In the genomic region with DNA sequence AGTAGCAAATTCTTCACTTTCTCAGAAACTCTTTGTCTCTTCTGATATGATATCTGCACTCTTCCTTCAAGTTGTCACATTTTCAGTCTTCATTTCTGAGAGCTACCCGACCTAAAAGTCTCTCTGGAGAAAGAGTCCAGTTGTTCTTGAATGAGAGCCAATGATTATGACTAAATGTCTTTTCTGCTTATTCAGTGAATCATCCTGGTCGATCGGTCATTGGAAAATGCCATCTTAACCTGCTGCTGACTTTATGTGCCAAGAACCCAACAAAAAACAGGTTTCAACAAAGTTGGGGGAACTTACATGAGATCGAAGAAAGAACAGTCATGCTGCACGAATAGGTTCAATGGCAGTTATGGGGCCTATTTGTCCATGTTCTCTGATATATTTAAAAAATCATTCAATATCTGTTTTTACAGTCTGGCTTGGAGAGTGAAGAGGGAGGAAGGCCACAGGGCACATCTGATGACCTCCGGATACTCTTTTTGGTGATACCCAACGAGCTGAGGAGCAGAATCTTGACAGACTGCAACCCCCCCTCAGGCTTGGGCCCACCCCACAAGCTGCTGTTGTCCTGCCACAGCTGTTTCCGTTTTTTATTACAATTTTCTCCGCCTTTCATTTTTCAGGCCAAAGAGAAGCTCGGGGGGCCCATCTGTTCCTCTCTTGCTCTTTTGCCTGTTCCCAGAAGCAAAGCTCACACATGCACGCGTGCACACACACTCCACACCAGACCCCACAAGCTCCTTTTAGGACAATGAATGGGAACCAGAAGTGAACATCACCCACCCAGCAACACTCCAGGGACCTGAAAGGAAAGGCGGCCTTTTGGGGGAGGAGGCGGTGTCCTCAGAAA, we compare ENCODE assay signal across 18 cellular contexts. TPM values are rescaled to one million over a fixed set of nuclear protein-coding genes. Genes with fewer than 3 reads are reported as not detected.
A peak's percentile ranks its signal among the peaks of the same experiment; 100 is the strongest.
DNase-seq lines count a peak whose midpoint lies in the region; ATAC-seq and TF ChIP-seq lines count a peak whose summit lies in the region.
"Had no signal": no experiment of that assay in that cellular context is flagged by ENCODE, and none has a peak within 500 bp of the region (broad histone marks: within the 10 kb centered on the region; RNA-seq: fewer than 3 reads in every experiment).

No MANE protein-coding gene starts in this region.

- no peak for TF ChIP-seq CTCF in CD4-positive, alpha-beta T cell (IDR thresholded peaks at IDR 0.05)

- CTCF ChIA-PET in CD4-positive, alpha-beta T cell (lab: Charles Lee) = no interaction called here

- intact Hi-C loops in CD4-positive, alpha-beta T cell (cut with DNase I, micrococcal nuclease) = no loop called here

- no peaks in the 10 kb centered on the region for H3K36me3 Mint-ChIP-seq in CD4-positive, alpha-beta T cell (ENCODE audit: low read depth)
- H3K36me3 Mint-ChIP-seq: IgD-negative memory B cell, memory B cell had no signal

- no peaks in the 10 kb centered on the region for H3K27me3 ChIP-seq in adipocyte (replicated peaks; ENCODE audit: control insufficient read depth, insufficient read depth, low read length)
- H3K27me3 ChIP-seq in CD4-positive, alpha-beta T cell (ENCODE audit: control insufficient read depth, insufficient read depth, low read length) = no peaks in the 10 kb centered on the region
- H3K27me3 ChIP-seq: upper lobe of right lung had no signal

- no peaks in the 10 kb centered on the region for H3K9me3 ChIP-seq in adipocyte (ENCODE audit: control insufficient read depth, low read length)
- no peaks in the 10 kb centered on the region for H3K9me3 ChIP-seq in CD4-positive, alpha-beta T cell (ENCODE audit: control insufficient read depth, low read length)
- H3K9me3 ChIP-seq: upper lobe of right lung had no signal

- H3K4me3 Mint-ChIP-seq in CD4-positive, alpha-beta T cell = no peak overlapping the region
- H3K4me3 Mint-ChIP-seq: IgD-negative memory B cell, memory B cell had no signal

- H3K27ac ChIP-seq in CD4-positive, alpha-beta T cell (ENCODE audit: low read depth, low read length) = no peak overlapping the region
- H3K27ac ChIP-seq: upper lobe of right lung had no signal

- no peak for TF ChIP-seq EP300 in Ishikawa (IDR thresholded peaks at IDR 0.05; ENCODE audit: borderline replicate concordance)

- no peak overlapping the region for H3K4me3 ChIP-seq in adipocyte (ENCODE audit: low read length)
- H3K4me3 ChIP-seq: upper lobe of right lung had no signal

- H3K27me3 Mint-ChIP-seq in CD4-positive, alpha-beta T cell = peaks cover 10% of the 10 kb centered on the region

- peak; percentile 59 for DNase-seq in A172 (ENCODE audit: low spot score)
- DNase-seq in adipocyte (ENCODE audit: low read depth) = peak; percentile 70
- DNase-seq in glomerular visceral epithelial cell (ENCODE audit: extremely low spot score) = peak; percentile 63
- no peak for DNase-seq in CD4-positive, alpha-beta T cell
- DNase-seq in NCI-H146 (lab: John Stamatoyannopoulos, UW) = no peak
- DNase-seq: activated T-cell treated with anti-CD3 and anti-CD28 coated beads, Interleukin-2, amount 50 U/mL, for 48 hours; amygdala; effector memory CD4-positive, alpha-beta T cell; H7; NK-92 treated with Interleukin-12 subunit alpha and Interleukin-12 subunit beta, amount 100 ng/mL, for 24 hours; occipital lobe; upper lobe of right lung had no signal

- H3K9ac ChIP-seq in adipocyte (ENCODE audit: low read length) = no peak overlapping the region

- H3K36me3 ChIP-seq in adipocyte (ENCODE audit: control insufficient read depth, insufficient read depth, low read length, severe bottlenecking) = no peaks in the 10 kb centered on the region
- H3K36me3 ChIP-seq: upper lobe of right lung had no signal

- no peak overlapping the region for H3K27ac Mint-ChIP-seq in CD4-positive, alpha-beta T cell
- H3K27ac Mint-ChIP-seq: memory B cell had no signal

- POLR2A ChIA-PET in CD4-positive, alpha-beta T cell (lab: Charles Lee) = no interaction called here

- H3K4me1 Mint-ChIP-seq in CD4-positive, alpha-beta T cell (ENCODE audit: low read depth) = no peaks in the 10 kb centered on the region
- H3K4me1 Mint-ChIP-seq: IgD-negative memory B cell, memory B cell had no signal

- peaks cover 30% of the 10 kb centered on the region for H3K4me1 ChIP-seq in adipocyte (ENCODE audit: control insufficient read depth, insufficient read depth, low read length)
- H3K4me1 ChIP-seq: upper lobe of right lung had no signal

- H3K9me3 Mint-ChIP-seq in CD4-positive, alpha-beta T cell = no peaks in the 10 kb centered on the region
- H3K9me3 Mint-ChIP-seq: memory B cell had no signal

- TF ChIP-seq RAD21 in Ishikawa (IDR thresholded peaks at IDR 0.05; ENCODE audit: low read depth) = no peak

- ATAC-seq in GM21447 (IDR thresholded peaks at IDR 0.05; ENCODE audit: unreplicated experiment) = no peak
- no peak for ATAC-seq in HG02642 (IDR thresholded peaks at IDR 0.05; ENCODE audit: poor library complexity, unreplicated experiment)
- ATAC-seq in CD4-positive, alpha-beta T cell (ENCODE audit: poor library complexity) = no peak
- ATAC-seq: activated CD4-positive, CD25-positive, alpha-beta regulatory T cell treated with anti-CD3 and anti-CD28 coated beads, Interleukin-2, amount 50 U/mL, for 24 hours; upper lobe of right lung had no signal

TF ChIP-seq in Ishikawa, 13 proteins besides CTCF, POLR2A, EP300 and RAD21:
- TF ChIP-seq TAF1 (IDR thresholded peaks at IDR 0.05; ENCODE audit: low read depth) (no peak), TCF12 (IDR thresholded peaks at IDR 0.05; ENCODE audit: low read depth) (no peak), ZBTB7A (IDR thresholded peaks at IDR 0.05; ENCODE audit: low read depth) (no peak), FOXM1 (IDR thresholded peaks at IDR 0.05; ENCODE audit: borderline replicate concordance, low read depth) (no peak), YY1 (IDR thresholded peaks at IDR 0.05; ENCODE audit: low read depth) (no peak), NFIC (IDR thresholded peaks at IDR 0.05) (peak; percentile 59)
- TF ChIP-seq, protein P1, sequence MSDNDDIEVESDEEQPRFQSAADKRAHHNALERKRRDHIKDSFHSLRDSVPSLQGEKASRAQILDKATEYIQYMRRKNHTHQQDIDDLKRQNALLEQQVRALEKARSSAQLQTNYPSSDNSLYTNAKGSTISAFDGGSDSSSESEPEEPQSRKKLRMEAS (IDR thresholded peaks at IDR 0.05) = no peak
- TF ChIP-seq, protein P2, sequence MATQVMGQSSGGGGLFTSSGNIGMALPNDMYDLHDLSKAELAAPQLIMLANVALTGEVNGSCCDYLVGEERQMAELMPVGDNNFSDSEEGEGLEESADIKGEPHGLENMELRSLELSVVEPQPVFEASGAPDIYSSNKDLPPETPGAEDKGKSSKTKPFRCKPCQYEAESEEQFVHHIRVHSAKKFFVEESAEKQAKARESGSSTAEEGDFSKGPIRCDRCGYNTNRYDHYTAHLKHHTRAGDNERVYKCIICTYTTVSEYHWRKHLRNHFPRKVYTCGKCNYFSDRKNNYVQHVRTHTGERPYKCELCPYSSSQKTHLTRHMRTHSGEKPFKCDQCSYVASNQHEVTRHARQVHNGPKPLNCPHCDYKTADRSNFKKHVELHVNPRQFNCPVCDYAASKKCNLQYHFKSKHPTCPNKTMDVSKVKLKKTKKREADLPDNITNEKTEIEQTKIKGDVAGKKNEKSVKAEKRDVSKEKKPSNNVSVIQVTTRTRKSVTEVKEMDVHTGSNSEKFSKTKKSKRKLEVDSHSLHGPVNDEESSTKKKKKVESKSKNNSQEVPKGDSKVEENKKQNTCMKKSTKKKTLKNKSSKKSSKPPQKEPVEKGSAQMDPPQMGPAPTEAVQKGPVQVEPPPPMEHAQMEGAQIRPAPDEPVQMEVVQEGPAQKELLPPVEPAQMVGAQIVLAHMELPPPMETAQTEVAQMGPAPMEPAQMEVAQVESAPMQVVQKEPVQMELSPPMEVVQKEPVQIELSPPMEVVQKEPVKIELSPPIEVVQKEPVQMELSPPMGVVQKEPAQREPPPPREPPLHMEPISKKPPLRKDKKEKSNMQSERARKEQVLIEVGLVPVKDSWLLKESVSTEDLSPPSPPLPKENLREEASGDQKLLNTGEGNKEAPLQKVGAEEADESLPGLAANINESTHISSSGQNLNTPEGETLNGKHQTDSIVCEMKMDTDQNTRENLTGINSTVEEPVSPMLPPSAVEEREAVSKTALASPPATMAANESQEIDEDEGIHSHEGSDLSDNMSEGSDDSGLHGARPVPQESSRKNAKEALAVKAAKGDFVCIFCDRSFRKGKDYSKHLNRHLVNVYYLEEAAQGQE (IDR thresholded peaks at IDR 0.05; ENCODE audit: low read depth) = no peak

RNA-seq across cellular contexts. Expression of a gene that starts 16.1 kb away (rescaled TPM):
- total RNA-seq in A172 (2014; rRNA removed; shearing (Covaris generic)) = 21.5 and 26.1 TPM in 2 replicates
- total RNA-seq in CD4-positive, alpha-beta T cell = not detected

Comparison
In these comparisons a context has a peak if more than half of its experiments do, and no peak if none do; other contexts are left out.
1. DNase-seq: peak in A172 (single experiment), adipocyte (single experiment) and glomerular visceral epithelial cell (single experiment); none in CD4-positive, alpha-beta T cell (0 of 10) and NCI-H146 (single experiment).
2. RNA of a gene that starts 16.1 kb away (total RNA-seq): 21.5 to 26.1 TPM in A172; not detected in CD4-positive, alpha-beta T cell; every median in the first group is over 10 times any median in the second.